8 cellular contexts compared by ENCODE assay signal in the genomic region with DNA sequence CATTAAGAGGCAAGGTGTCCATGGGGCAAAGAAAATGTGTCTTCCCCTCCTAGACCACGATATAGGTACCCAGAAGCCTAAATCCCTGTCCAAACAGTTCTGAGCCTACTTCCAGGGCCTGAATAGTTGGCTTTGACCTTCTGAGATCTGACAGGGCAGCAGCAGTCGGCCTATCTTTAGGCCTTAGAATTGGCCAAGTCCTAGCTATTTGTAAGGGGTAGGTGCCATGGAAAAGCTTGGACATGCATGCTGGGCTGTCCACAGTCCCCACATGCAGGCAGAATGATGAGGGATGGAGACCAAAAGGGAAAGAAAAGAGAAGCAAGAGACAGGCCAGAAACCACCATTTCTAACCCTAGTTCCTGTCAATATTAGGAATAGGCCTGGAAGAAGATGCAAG.
"Had no signal": no experiment of that assay in that cellular context is flagged by ENCODE, and none has a peak within 500 bp of the region (broad histone marks: within the 10 kb centered on the region; RNA-seq: fewer than 3 reads in every experiment).

No MANE protein-coding gene starts in this region.

- H3K27ac ChIP-seq: GM23248, HL-60 had no signal

- H3K9me3 ChIP-seq: HAP-1 had no signal

- H3K4me3 ChIP-seq: GM23248, HAP-1 had no signal

- H2AFZ ChIP-seq: GM23248 had no signal

- H3K4me1 ChIP-seq: HAP-1 had no signal

- ATAC-seq: HCT116, HepG2 had no signal

- H3K36me3 ChIP-seq: HAP-1 had no signal

- DNase-seq: GM23248, GOT3, H7, HFFc6 had no signal
